In genomic region chr11:128398517-128399152, GRCh38 we compare ENCODE assay signal across 1 cellular context.
TF ChIP-seq lines count a peak whose summit lies in the region.

No MANE protein-coding gene starts in this region.

TF ChIP-seq in SK-N-SH, 30 proteins besides CTCF, POLR2A, EP300 and RAD21 (continued from another document):
- TF ChIP-seq REST (IDR thresholded peaks at IDR 0.05; ENCODE audit: low read depth, low read length) (no peak), ELF1 (IDR thresholded peaks at IDR 0.05) (no peak), MXI1 (IDR thresholded peaks at IDR 0.05; ENCODE audit: low read depth, low read length) (no peak), FOXJ3 (CRISPR knock-in tag; IDR thresholded peaks at IDR 0.05) (no peak), ZBTB33 (IDR thresholded peaks at IDR 0.05; ENCODE audit: borderline replicate concordance, low read depth) (no peak), RXRA (IDR thresholded peaks at IDR 0.05; ENCODE audit: borderline replicate concordance, low read depth) (no peak)
